ENCODE assay signal across 1 cellular context in genomic region chr18:49613741-49614151, GRCh38.
TF ChIP-seq lines count a peak whose summit lies in the region.

No MANE protein-coding gene starts in this region.

TF ChIP-seq in H1, 55 proteins besides CTCF, POLR2A, EP300 and RAD21:
- TF ChIP-seq KDM1A (IDR thresholded peaks at IDR 0.05; ENCODE audit: borderline replicate concordance, low read length) (no peak), TCF12 (IDR thresholded peaks at IDR 0.05; ENCODE audit: low read depth, low read length) (no peak), CREB1 (IDR thresholded peaks at IDR 0.05) (no peak), KDM4A (IDR thresholded peaks at IDR 0.05; ENCODE audit: low read depth, low read length, severe bottlenecking) (no peak), EZH2 (IDR thresholded peaks at IDR 0.05; ENCODE audit: low read depth, low read length, severe bottlenecking) (no peak), POU5F1 (IDR thresholded peaks at IDR 0.05; ENCODE audit: low read depth, low read length) (no peak)
